Comparison of ENCODE assay signal across 9 cellular contexts in genomic region chr2:41488854-41489253, GRCh38.
"Had no signal": no experiment of that assay in that cellular context is flagged by ENCODE, and none has a peak within 500 bp of the region (broad histone marks: within the 10 kb centered on the region; RNA-seq: fewer than 3 reads in every experiment).

No MANE protein-coding gene starts in this region.

- H3K36me3 ChIP-seq: brain microvascular endothelial cell, esophagus muscularis mucosa, ovary, tibial nerve had no signal

- H3K27me3 ChIP-seq: brain microvascular endothelial cell, dorsolateral prefrontal cortex, esophagus muscularis mucosa, ovary, tibial nerve had no signal

- H3K4me3 ChIP-seq: dorsolateral prefrontal cortex, esophagus muscularis mucosa, ovary, tibial nerve had no signal

- H3K27ac ChIP-seq: brain microvascular endothelial cell, esophagus muscularis mucosa, ovary, tibial nerve had no signal

- DNase-seq: activated CD4-positive, alpha-beta T cell treated with anti-CD3 and anti-CD28 coated beads, Interleukin-2, amount 50 U/mL, for 1 hour; activated naive CD4-positive, alpha-beta T cell treated with anti-CD3 and anti-CD28 coated beads, Interleukin-2, amount 50 U/mL, for 16 hours; activated T-cell treated with anti-CD3 and anti-CD28 coated beads for 4 hours; brain microvascular endothelial cell; dorsolateral prefrontal cortex; ovary; small intestine had no signal
